8 cellular contexts compared by ENCODE assay signal in genomic region chr19:797528-798414, GRCh38. TPM values are rescaled to one million over a fixed set of nuclear protein-coding genes. Genes with fewer than 3 reads are reported as not detected.
DNase-seq lines count a peak whose midpoint lies in the region; ATAC-seq and TF ChIP-seq lines count a peak whose summit lies in the region.

No MANE protein-coding gene starts in this region.

- peak overlapping the region; percentile 90 for H3K27ac Mint-ChIP-seq in central memory CD8-positive, alpha-beta T cell (ENCODE audit: low read depth)

- TF ChIP-seq CTCF in kidney epithelial cell (IDR thresholded peaks at IDR 0.05; ENCODE audit: insufficient read depth, low read length, poor library complexity, severe bottlenecking): no peak

- DNase-seq in A172 (ENCODE audit: low spot score) (peak; percentile 73), NCI-H2196 (lab: John Stamatoyannopoulos, UW; ENCODE audit: unreplicated experiment) (peak; percentile 97), kidney epithelial cell (ENCODE audit: low read depth) (no peak)
- DNase-seq in central memory CD8-positive, alpha-beta T cell (ENCODE audit: low spot score in 2 of 2): peak; percentile 73 to 84
- peak; percentile 77 to 81 for DNase-seq in stimulated activated CD4-positive, alpha-beta T cell treated with anti-CD3 and anti-CD28 coated beads, Interleukin-15, amount 100 ng/mL, for 1 hour (ENCODE audit: low read depth in 1 of 2, low spot score in 1 of 2)

- ATAC-seq in GM18858 (IDR thresholded peaks at IDR 0.05; ENCODE audit: unreplicated experiment): peak; percentile 28
- peak; percentile 35 for ATAC-seq in HG03097 (IDR thresholded peaks at IDR 0.05; ENCODE audit: low FRiP score, unreplicated experiment)
- peak; percentile 11 to 20 for ATAC-seq in activated CD4-positive, CD25-positive, alpha-beta regulatory T cell treated with anti-CD3 and anti-CD28 coated beads, Interleukin-2, amount 50 U/mL, for 24 hours
- ATAC-seq in central memory CD8-positive, alpha-beta T cell (replicated peaks; ENCODE audit: extremely low read depth, poor library complexity, severe bottlenecking): peak; percentile 20

- H3K36me3 ChIP-seq in kidney epithelial cell (ENCODE audit: control insufficient read depth, insufficient read depth, low read length): peaks cover 3% of the 10 kb centered on the region

- no peaks in the 10 kb centered on the region for H3K27me3 ChIP-seq in kidney epithelial cell (ENCODE audit: control insufficient read depth, insufficient read depth, low read length)

- H3K4me1 Mint-ChIP-seq in central memory CD8-positive, alpha-beta T cell: peaks cover 46% of the 10 kb centered on the region

- H3K27me3 Mint-ChIP-seq in central memory CD8-positive, alpha-beta T cell: no peaks in the 10 kb centered on the region

- peak overlapping the region; percentile 89 for H3K4me3 ChIP-seq in kidney epithelial cell (ENCODE audit: low read depth, low read length)

- H3K36me3 Mint-ChIP-seq in central memory CD8-positive, alpha-beta T cell (ENCODE audit: insufficient read depth): peaks cover 35% of the 10 kb centered on the region

- no peaks in the 10 kb centered on the region for H3K9me3 Mint-ChIP-seq in central memory CD8-positive, alpha-beta T cell

- H3K4me3 Mint-ChIP-seq in central memory CD8-positive, alpha-beta T cell: peak overlapping the region; percentile 94

RNA-seq across cellular contexts. Expression of gene PTBP1, which starts 0.5 kb away (rescaled TPM):
- 171 and 174 TPM in 2 replicates for total RNA-seq in A172 (2014; rRNA removed; shearing (Covaris generic))
- 268 and 349 TPM in 2 replicates for total RNA-seq in kidney epithelial cell

RNA-seq across cellular contexts. Expression of gene PLPPR3, which starts 24.0 kb away (rescaled TPM):
- 7.5 and 12.7 TPM in 2 replicates for total RNA-seq in A172 (2014; rRNA removed; shearing (Covaris generic))
- total RNA-seq in kidney epithelial cell: 2.9 and 4.1 TPM in 2 replicates

RNA-seq across cellular contexts. Expression of gene AZU1, which starts 29.9 kb away (rescaled TPM):
- total RNA-seq in A172 (2014; rRNA removed; shearing (Covaris generic)): 0.36 TPM in 1 of 2 replicates, not detected in the other
- not detected in 2 replicates for total RNA-seq in kidney epithelial cell

RNA-seq across cellular contexts. Expression of gene PRTN3, which starts 43.0 kb away (rescaled TPM):
- 0.14 and 0.16 TPM in 2 replicates for total RNA-seq in A172 (2014; rRNA removed; shearing (Covaris generic))
- total RNA-seq in kidney epithelial cell: not detected in 2 replicates

RNA-seq across cellular contexts. Expression of gene MISP, which starts 46.9 kb away (rescaled TPM):
- 58.6 and 86.2 TPM in 2 replicates for total RNA-seq in A172 (2014; rRNA removed; shearing (Covaris generic))
- total RNA-seq in kidney epithelial cell: 45.6 and 52.4 TPM in 2 replicates
